ENCODE assay signal across 8 cellular contexts in the genomic region with DNA sequence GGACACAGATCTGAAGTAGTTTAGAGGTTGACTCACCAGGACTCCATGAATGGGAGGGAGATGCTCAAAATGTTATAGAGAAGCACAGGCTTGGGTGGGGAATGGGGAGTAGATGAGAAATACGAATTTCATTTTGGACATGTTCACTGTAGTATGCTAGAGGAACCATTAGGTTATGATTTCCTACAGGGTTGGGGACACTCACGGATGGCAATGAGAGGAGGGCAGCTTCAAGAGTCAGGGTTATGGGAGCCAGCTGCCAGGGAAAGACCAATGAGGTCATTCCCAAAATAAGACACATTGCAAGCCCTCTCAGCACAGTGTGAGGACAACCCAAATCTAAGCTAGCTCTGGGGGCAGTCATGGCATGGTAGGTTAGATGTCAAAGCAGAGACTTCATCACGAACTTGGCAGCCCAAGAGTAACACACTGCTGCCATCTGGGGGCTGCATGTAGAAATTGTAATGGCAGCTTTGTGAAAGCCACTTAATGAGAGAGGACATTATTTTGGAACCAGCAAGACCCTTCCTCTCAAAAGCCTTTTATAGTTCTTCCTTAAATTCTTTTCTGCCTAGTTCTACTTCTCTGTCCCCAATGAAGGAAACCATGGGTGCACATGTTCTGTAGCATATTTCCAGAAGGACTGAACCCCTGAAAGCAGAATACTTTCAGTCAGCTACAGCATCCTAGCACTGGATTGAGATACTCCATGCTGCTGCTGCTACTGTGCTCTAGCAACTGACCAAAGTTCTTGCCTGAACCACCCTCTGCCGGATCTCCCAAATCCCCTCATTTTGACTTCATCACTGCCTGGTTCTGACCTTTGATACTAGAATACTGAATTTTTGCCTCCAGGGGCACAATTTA. TPM values are rescaled to one million over a fixed set of nuclear protein-coding genes. Genes with fewer than 3 reads are reported as not detected.
DNase-seq lines count a peak whose midpoint lies in the region; ATAC-seq and TF ChIP-seq lines count a peak whose summit lies in the region.

No MANE protein-coding gene starts in this region.

- H3K27me3 Mint-ChIP-seq in CD4-positive, CD25-positive, alpha-beta regulatory T cell = peaks cover 11% of the 10 kb centered on the region

- H3K4me2 ChIP-seq in GM23248 (ENCODE audit: unreplicated experiment) = no peak overlapping the region

- no peaks in the 10 kb centered on the region for H3F3A ChIP-seq in GM23248 (ENCODE audit: insufficient read depth)

- no peaks in the 10 kb centered on the region for H3K9me3 Mint-ChIP-seq in CD4-positive, CD25-positive, alpha-beta regulatory T cell

- no peak overlapping the region for H3K9ac ChIP-seq in GM23248

- no peaks in the 10 kb centered on the region for H3K27me3 ChIP-seq in CD4-positive, CD25-positive, alpha-beta regulatory T cell (ENCODE audit: control insufficient read depth, insufficient read depth, low read length)
- no peaks in the 10 kb centered on the region for H3K27me3 ChIP-seq in GM23248 (replicated peaks; ENCODE audit: insufficient read depth)
- no peaks in the 10 kb centered on the region for H3K27me3 ChIP-seq in neutrophil

- ATAC-seq in CD4-positive, CD25-positive, alpha-beta regulatory T cell (ENCODE audit: low read depth in 2 of 2) = peak; percentile 40 to 44
- ATAC-seq in GM19452 (IDR thresholded peaks at IDR 0.05; ENCODE audit: unreplicated experiment) (no peak), HG03095 (IDR thresholded peaks at IDR 0.05; ENCODE audit: unreplicated experiment) (no peak)

- H3K4me3 ChIP-seq in CD4-positive, CD25-positive, alpha-beta regulatory T cell (ENCODE audit: low read depth, low read length) = no peak overlapping the region
- H3K4me3 ChIP-seq in GM23248 (no peak overlapping the region), fibroblast of mammary gland (ENCODE audit: control insufficient read depth, low read depth, low read length) (no peak overlapping the region), neutrophil (ENCODE audit: low read depth in 1 of 2, low read length in 1 of 2) (no peak overlapping the region)

- H3K36me3 ChIP-seq in CD4-positive, CD25-positive, alpha-beta regulatory T cell (ENCODE audit: control insufficient read depth, insufficient read depth, low read length) = no peaks in the 10 kb centered on the region
- H3K36me3 ChIP-seq in GM23248 (ENCODE audit: low read depth) (no peaks in the 10 kb centered on the region), neutrophil (no peaks in the 10 kb centered on the region)

- 23 to 32% methylated on average over 4 of the region's 4 CpGs for WGBS in GM23248 (ENCODE audit: low coverage in 1 of 2, low lambda C conversion rate in 2 of 2, missing lambda C conversion rate in 2 of 2), 2 experiments

- no peaks in the 10 kb centered on the region for H4K20me1 ChIP-seq in GM23248 (ENCODE audit: insufficient read depth)

- no peak overlapping the region for H3K27ac ChIP-seq in CD4-positive, CD25-positive, alpha-beta regulatory T cell (ENCODE audit: insufficient read depth, low read length, poor library complexity, severe bottlenecking)
- H3K27ac ChIP-seq in GM23248 (no peak overlapping the region), neutrophil (no peak overlapping the region)

- H3K36me3 Mint-ChIP-seq in CD4-positive, CD25-positive, alpha-beta regulatory T cell = no peaks in the 10 kb centered on the region

- DNase-seq in CD4-positive, CD25-positive, alpha-beta regulatory T cell = peak in 2 of 3 donors; percentile 29 to 49
- DNase-seq in GM23248 (peak; percentile 65), NCI-H2227 (lab: John Stamatoyannopoulos, UW; ENCODE audit: unreplicated experiment) (peak; percentile 70), fibroblast of mammary gland (ENCODE audit: low read depth) (peak; percentile 58)
- peak; percentile 8 to 9 for DNase-seq in activated CD4-positive, alpha-beta T cell treated with anti-CD3 and anti-CD28 coated beads, Interleukin-2, amount 50 U/mL, for 4 hours

- H3K9me3 ChIP-seq in CD4-positive, CD25-positive, alpha-beta regulatory T cell (ENCODE audit: control insufficient read depth in 2 of 2, low read length in 2 of 2) = no peaks in the 10 kb centered on the region
- H3K9me3 ChIP-seq in GM23248 (ENCODE audit: low read depth) (no peaks in the 10 kb centered on the region), neutrophil (no peaks in the 10 kb centered on the region)

- in situ Hi-C loops in GM23248 (cut with MboI) = loop anchor here (10.0 to 25.0 kb wide), 2 partner anchors 183 to 345 kb away; no protein-coding TSS in a partner anchor

- H3K4me1 Mint-ChIP-seq in CD4-positive, CD25-positive, alpha-beta regulatory T cell = no peaks in the 10 kb centered on the region

- H3K4me1 ChIP-seq in CD4-positive, CD25-positive, alpha-beta regulatory T cell (ENCODE audit: control insufficient read depth, insufficient read depth, low read length, poor library complexity, severe bottlenecking) = no peaks in the 10 kb centered on the region
- H3K4me1 ChIP-seq in GM23248 (ENCODE audit: insufficient read depth) = no peaks in the 10 kb centered on the region
- H3K4me1 ChIP-seq in neutrophil (ENCODE audit: control insufficient read depth in 1 of 2, insufficient read depth in 1 of 2, low read depth in 1 of 2, low read length in 1 of 2) = peaks cover 6 to 8% of the 10 kb centered on the region in 2 experiments

- TF ChIP-seq CTCF in fibroblast of mammary gland (conservative IDR thresholded peaks at IDR 0.05; ENCODE audit: control insufficient read depth, insufficient read depth, low read depth, low read length) = peak; percentile 70
- peak; percentile 59 for TF ChIP-seq CTCF in neutrophil (IDR thresholded peaks at IDR 0.05)

- no peaks in the 10 kb centered on the region for H3K9me2 ChIP-seq in GM23248 (ENCODE audit: insufficient read depth)

- H2AFZ ChIP-seq in GM23248 = no peak overlapping the region

- no peak overlapping the region for H3K4me3 Mint-ChIP-seq in CD4-positive, CD25-positive, alpha-beta regulatory T cell

- H3K27ac Mint-ChIP-seq in CD4-positive, CD25-positive, alpha-beta regulatory T cell = no peak overlapping the region

- no peaks in the 10 kb centered on the region for H3K79me2 ChIP-seq in GM23248 (ENCODE audit: insufficient read depth)

RNA-seq across cellular contexts. Expression of a gene that starts 16.2 kb away (rescaled TPM):
- 0.17 TPM for total RNA-seq in CD4-positive, CD25-positive, alpha-beta regulatory T cell
- under 1 TPM in 2 of 4 donors, not detected in 2; 0.28 to 0.32 TPM for polyA plus RNA-seq in CD4-positive, CD25-positive, alpha-beta regulatory T cell
- not detected in 2 replicates for total RNA-seq in GM23248 (2014; rRNA removed; shearing (Covaris generic))
- not detected in 2 replicates for polyA plus RNA-seq in GM23248 (2016; fragmentation: Nextera tagmentation; extraction: Ambion mirVana)

Comparison
In these comparisons a context has a peak if more than half of its experiments do, and no peak if none do; other contexts are left out.
1. ATAC-seq: peak in CD4-positive, CD25-positive, alpha-beta regulatory T cell (2 of 2); none in GM19452 (single experiment) and HG03095 (single experiment).
2. DNase-seq: peak in every context shown above with its lines; median percentile 70 in NCI-H2227; 65 in GM23248; 58 in fibroblast of mammary gland; 39 in CD4-positive, CD25-positive, alpha-beta regulatory T cell; 8 in activated CD4-positive, alpha-beta T cell treated with anti-CD3 and anti-CD28 coated beads, Interleukin-2, amount 50 U/mL, for 4 hours.